Comparison of ENCODE assay signal across 8 cellular contexts in the genomic region with DNA sequence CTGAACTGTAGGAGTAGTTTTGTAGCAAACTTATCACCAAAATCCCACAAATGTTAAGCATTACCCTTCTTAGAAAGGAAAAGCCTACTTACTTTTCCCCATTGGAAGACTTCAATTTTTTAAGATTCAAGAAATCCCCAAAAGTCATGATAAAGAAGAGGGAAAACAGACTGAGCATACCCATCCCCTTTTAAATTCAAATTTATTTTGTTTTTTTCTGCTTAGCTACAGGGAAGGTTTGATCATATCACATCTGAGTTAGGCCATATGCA.
DNase-seq lines count a peak whose midpoint lies in the region; ATAC-seq, FAIRE-seq and TF ChIP-seq lines count a peak whose summit lies in the region.

No MANE protein-coding gene starts in this region.

- no peak overlapping the region for H3K27ac Mint-ChIP-seq in CD4-positive, alpha-beta T cell
- H3K27ac Mint-ChIP-seq in endodermal cell: peak overlapping the region; percentile 87

- H2AK5ac ChIP-seq in trophoblast cell (ENCODE audit: low read length): no peak overlapping the region

- no peaks in the 10 kb centered on the region for H3K9me3 Mint-ChIP-seq in CD4-positive, alpha-beta T cell
- no peaks in the 10 kb centered on the region for H3K9me3 Mint-ChIP-seq in endodermal cell

- no peaks in the 10 kb centered on the region for H3K9me3 ChIP-seq in CD4-positive, alpha-beta T cell (ENCODE audit: control insufficient read depth, low read length)
- H3K9me3 ChIP-seq in endodermal cell (ENCODE audit: control insufficient read depth, low read length) (no peaks in the 10 kb centered on the region), trophoblast cell (ENCODE audit: insufficient read depth, low read depth, low read length) (no peaks in the 10 kb centered on the region)

- H2BK12ac ChIP-seq in trophoblast cell (ENCODE audit: low read length): no peak overlapping the region

- H3K27me3 Mint-ChIP-seq in CD4-positive, alpha-beta T cell: no peaks in the 10 kb centered on the region
- no peaks in the 10 kb centered on the region for H3K27me3 Mint-ChIP-seq in endodermal cell (ENCODE audit: insufficient read depth)

- H3K4me3 ChIP-seq in endodermal cell (ENCODE audit: low read length) (no peak overlapping the region), trophoblast cell (ENCODE audit: low read depth, low read length) (no peak overlapping the region)

- TF ChIP-seq POLR2A in GM12892 (IDR thresholded peaks at IDR 0.05; ENCODE audit: low read depth, low read length): no peak

- H3K9ac ChIP-seq in endodermal cell (ENCODE audit: extremely low read depth, low read length, poor library complexity, severe bottlenecking) (peak overlapping the region; percentile 48), trophoblast cell (ENCODE audit: low read length) (no peak overlapping the region)

- H3K4me1 ChIP-seq in endodermal cell (ENCODE audit: control insufficient read depth, insufficient read depth, low read length): peaks cover 16% of the 10 kb centered on the region
- peaks cover 13 to 18% of the 10 kb centered on the region in 2 experiments for H3K4me1 ChIP-seq in trophoblast cell (ENCODE audit: control insufficient read depth in 1 of 2, insufficient read depth in 2 of 2, low read length in 2 of 2)

- POLR2A ChIA-PET in CD4-positive, alpha-beta T cell (lab: Charles Lee): interaction anchor here (2.6 kb wide), 1 partner anchor 30 kb away, joined by 9 read pairs; no protein-coding TSS in a partner anchor
- POLR2A ChIA-PET in RWPE1 (lab: Yijun Ruan, JAX; ENCODE audit: low non-redundant PET): interaction anchor here (0.6 to 1.6 kb wide), 6 partner anchors 14 to 172 kb away, joined by 3 to 7 read pairs (median 4); no protein-coding TSS in a partner anchor

- no peak for DNase-seq in CD4-positive, alpha-beta T cell
- DNase-seq in RWPE1 (ENCODE audit: low spot score) (no peak), endodermal cell (no peak), trophoblast cell (no peak), amygdala (lab: John Stamatoyannopoulos, UW) (no peak), GM12892 (ENCODE audit: insufficient read length) (no peak)

- no peak overlapping the region for H3K18ac ChIP-seq in trophoblast cell (ENCODE audit: low read length)

- peak overlapping the region; percentile 82 for H2BK5ac ChIP-seq in trophoblast cell (ENCODE audit: low read depth, low read length, poor library complexity)

- H3K4me1 Mint-ChIP-seq in CD4-positive, alpha-beta T cell (ENCODE audit: low read depth): peaks cover 13% of the 10 kb centered on the region
- peaks cover 21% of the 10 kb centered on the region for H3K4me1 Mint-ChIP-seq in endodermal cell

- no peak overlapping the region for H3K4ac ChIP-seq in trophoblast cell (ENCODE audit: low read depth, low read length)

- ATAC-seq in CD4-positive, alpha-beta T cell (ENCODE audit: poor library complexity): no peak
- ATAC-seq in HG02970 (IDR thresholded peaks at IDR 0.05; ENCODE audit: low FRiP score, unreplicated experiment) (no peak), GM21619 (IDR thresholded peaks at IDR 0.05; ENCODE audit: unreplicated experiment) (no peak)

- no peaks in the 10 kb centered on the region for H3K79me2 ChIP-seq in trophoblast cell (ENCODE audit: control insufficient read depth, insufficient read depth, low read length, poor library complexity)

- H3K4me3 Mint-ChIP-seq in CD4-positive, alpha-beta T cell: peak overlapping the region; percentile 3
- peak overlapping the region; percentile 1 for H3K4me3 Mint-ChIP-seq in endodermal cell

- H3K36me3 Mint-ChIP-seq in CD4-positive, alpha-beta T cell (ENCODE audit: low read depth): no peaks in the 10 kb centered on the region
- no peaks in the 10 kb centered on the region for H3K36me3 Mint-ChIP-seq in endodermal cell (ENCODE audit: low read depth)

- no peak overlapping the region for H4K12ac ChIP-seq in trophoblast cell (ENCODE audit: low read depth, low read length)

- CTCF ChIA-PET in CD4-positive, alpha-beta T cell (lab: Charles Lee): interaction anchor here (1.1 kb wide), 1 partner anchor 31 kb away, joined by 3 read pairs; no protein-coding TSS in a partner anchor
- CTCF ChIA-PET in RWPE1 (lab: Yijun Ruan, JAX): interaction anchor here (0.6 to 1.0 kb wide), 3 partner anchors 11 to 36 kb away, joined by 3 read pairs; no protein-coding TSS in a partner anchor

- H3K36me3 ChIP-seq in endodermal cell (ENCODE audit: control insufficient read depth, insufficient read depth, low read length): no peaks in the 10 kb centered on the region
- no peaks in the 10 kb centered on the region for H3K36me3 ChIP-seq in trophoblast cell (ENCODE audit: control insufficient read depth in 1 of 2, insufficient read depth in 2 of 2, low read length in 2 of 2)

- H2AFZ ChIP-seq in trophoblast cell (ENCODE audit: insufficient read depth, low read length, poor library complexity): no peak overlapping the region

- H3K23ac ChIP-seq in trophoblast cell (ENCODE audit: low read length): no peak overlapping the region

- H3K27ac ChIP-seq in CD4-positive, alpha-beta T cell (ENCODE audit: low read depth, low read length): no peak overlapping the region
- H3K27ac ChIP-seq in RWPE1 (peak overlapping the region; percentile 99), endodermal cell (ENCODE audit: low read depth, low read length) (peak overlapping the region; percentile 96), trophoblast cell (ENCODE audit: low read depth, low read length) (peak overlapping the region; percentile 98)

- no peaks in the 10 kb centered on the region for H3K27me3 ChIP-seq in CD4-positive, alpha-beta T cell (ENCODE audit: control insufficient read depth, insufficient read depth, low read length)
- no peaks in the 10 kb centered on the region for H3K27me3 ChIP-seq in endodermal cell (ENCODE audit: control insufficient read depth, insufficient read depth, low read length, poor library complexity, severe bottlenecking)
- H3K27me3 ChIP-seq in trophoblast cell (ENCODE audit: insufficient read depth, low read length): no peaks in the 10 kb centered on the region

- FAIRE-seq in GM12892 (lab: Jason Lieb, UNC): no peak

- peaks cover 36% of the 10 kb centered on the region for H3K79me1 ChIP-seq in trophoblast cell (ENCODE audit: low read length)

- peak overlapping the region; percentile 80 for H4K91ac ChIP-seq in trophoblast cell (ENCODE audit: low read depth, low read length)

- peak overlapping the region; percentile 90 for H2BK120ac ChIP-seq in trophoblast cell (ENCODE audit: insufficient read depth, low read length, poor library complexity)

- no peak overlapping the region for H4K8ac ChIP-seq in trophoblast cell (ENCODE audit: low read depth, low read length)

- H3K14ac ChIP-seq in trophoblast cell (ENCODE audit: low read length): no peak overlapping the region

- H3K4me2 ChIP-seq in trophoblast cell (ENCODE audit: low read length): peak overlapping the region; percentile 40

- intact Hi-C loops in CD4-positive, alpha-beta T cell (cut with DNase I, micrococcal nuclease): no loop called here

- no peak for TF ChIP-seq CTCF in CD4-positive, alpha-beta T cell (IDR thresholded peaks at IDR 0.05)
- no peak for TF ChIP-seq CTCF in RWPE1 (conservative IDR thresholded peaks at IDR 0.05; ENCODE audit: low read depth)
- TF ChIP-seq CTCF in endodermal cell (conservative IDR thresholded peaks at IDR 0.05): no peak
